ENCODE assay signal across 17 cellular contexts in genomic region chr12:126773012-126773411, GRCh38.
DNase-seq lines count a peak whose midpoint lies in the region; ATAC-seq and TF ChIP-seq lines count a peak whose summit lies in the region.
"Had no signal": no experiment of that assay in that cellular context is flagged by ENCODE, and none has a peak within 500 bp of the region (broad histone marks: within the 10 kb centered on the region; RNA-seq: fewer than 3 reads in every experiment).

No MANE protein-coding gene starts in this region.

- peak overlapping the region; percentile 28 to 99 (median 98) for H3K27ac Mint-ChIP-seq in CD8-positive, alpha-beta memory T cell
- H3K27ac Mint-ChIP-seq in T-cell (peak overlapping the region; percentile 27 to 54), memory B cell (peak overlapping the region; percentile 99)

- peaks cover 4 to 35% (median 28%) of the 10 kb centered on the region in 5 donors for H3K9me3 Mint-ChIP-seq in CD8-positive, alpha-beta memory T cell
- H3K9me3 Mint-ChIP-seq in T-cell (peaks cover 13 to 27% (median 26%) of the 10 kb centered on the region in 3 donors), memory B cell (peaks cover 3% of the 10 kb centered on the region)

- peaks cover 20% of the 10 kb centered on the region for H3K4me1 ChIP-seq in CD8-positive, alpha-beta memory T cell (ENCODE audit: insufficient read depth, low read length)
- H3K4me1 ChIP-seq in BE2C, result no peaks in the 10 kb centered on the region
- H3K4me1 ChIP-seq: lower lobe of right lung had no signal

- no peaks in the 10 kb centered on the region for H3K27me3 ChIP-seq in CD8-positive, alpha-beta memory T cell (ENCODE audit: insufficient read depth, low read length, poor library complexity, severe bottlenecking)
- H3K27me3 ChIP-seq in BE2C, result no peaks in the 10 kb centered on the region

- peaks cover 34 to 41% (median 41%) of the 10 kb centered on the region in 3 donors for H3K4me1 Mint-ChIP-seq in CD8-positive, alpha-beta memory T cell
- peaks cover 0 to 27% (median 26%) of the 10 kb centered on the region in 3 donors for H3K4me1 Mint-ChIP-seq in T-cell
- peaks cover 16% of the 10 kb centered on the region for H3K4me1 Mint-ChIP-seq in memory B cell
- H3K4me1 Mint-ChIP-seq: naive B cell had no signal

- H3K36me3 ChIP-seq in CD8-positive, alpha-beta memory T cell (ENCODE audit: insufficient read depth, low read length), result no peaks in the 10 kb centered on the region
- H3K36me3 ChIP-seq in BE2C, result no peaks in the 10 kb centered on the region
- H3K36me3 ChIP-seq: lower lobe of right lung had no signal

- peak overlapping the region in 2 of 7 donors; percentile 97 to 99 for H3K4me3 Mint-ChIP-seq in CD8-positive, alpha-beta memory T cell
- no peak overlapping the region for H3K4me3 Mint-ChIP-seq in T-cell
- peak overlapping the region; percentile 98 for H3K4me3 Mint-ChIP-seq in memory B cell

- CTCF ChIA-PET in CD8-positive, alpha-beta memory T cell (lab: Charles Lee), result interaction anchor here (2.1 kb wide), 1 partner anchor 25 kb away, joined by 9 read pairs; no protein-coding TSS in a partner anchor
- CTCF ChIA-PET in T-cell (lab: Charles Lee), result no interaction called here

- no peak overlapping the region for H3K4me3 ChIP-seq in CD8-positive, alpha-beta memory T cell (ENCODE audit: low read length)
- H3K4me3 ChIP-seq in BE2C (ENCODE audit: low read depth, low read length), result no peak overlapping the region
- H3K4me3 ChIP-seq: dorsolateral prefrontal cortex had no signal

- peaks cover 0 to 7% of the 10 kb centered on the region in 2 donors for H3K27me3 Mint-ChIP-seq in CD8-positive, alpha-beta memory T cell
- H3K27me3 Mint-ChIP-seq in T-cell, result no peaks in the 10 kb centered on the region
- no peaks in the 10 kb centered on the region for H3K27me3 Mint-ChIP-seq in memory B cell
- H3K27me3 Mint-ChIP-seq: activated CD4-positive, alpha-beta T cell treated with anti-CD3 and anti-CD28 coated beads, Interleukin-2, amount 10 ng/mL, durations not matched to agents 24 days and 14 days; naive B cell had no signal

- no peak for TF ChIP-seq CTCF in BE2C (IDR thresholded peaks at IDR 0.05; ENCODE audit: low read depth, low read length)

- no peak for DNase-seq in CD8-positive, alpha-beta memory T cell
- DNase-seq in T-cell, result no peak
- no peak for DNase-seq in memory B cell (ENCODE audit: low spot score in 2 of 2)
- DNase-seq in BE2C, result no peak
- DNase-seq in NCI-H1930 (lab: John Stamatoyannopoulos, UW), result no peak
- DNase-seq: activated T-cell treated with anti-CD3 and anti-CD28 coated beads, Interleukin-2, amount 50 U/mL, for 1 hour; dorsolateral prefrontal cortex; Kasumi-1; lower lobe of right lung; naive B cell; NCI-H1105 treated with DMSO at 0.1 percent for 48 hours; NCI-H2171 treated with DMSO at 0.1 percent for 48 hours; posterior cingulate gyrus; SK-N-SH had no signal

- no peak overlapping the region for H3K27ac ChIP-seq in CD8-positive, alpha-beta memory T cell (ENCODE audit: low read depth, low read length)
- H3K27ac ChIP-seq: dorsolateral prefrontal cortex, lower lobe of right lung had no signal

- peaks cover 8 to 31% (median 25%) of the 10 kb centered on the region in 3 donors for H3K36me3 Mint-ChIP-seq in CD8-positive, alpha-beta memory T cell
- H3K36me3 Mint-ChIP-seq in T-cell (peaks cover 7% of the 10 kb centered on the region), memory B cell (peaks cover 5% of the 10 kb centered on the region)
- H3K36me3 Mint-ChIP-seq: naive B cell had no signal

- H3K9me3 ChIP-seq in CD8-positive, alpha-beta memory T cell (ENCODE audit: low read length), result no peaks in the 10 kb centered on the region
- no peaks in the 10 kb centered on the region; the same call in none of the 2 replicates for H3K9me3 ChIP-seq in BE2C
- H3K9me3 ChIP-seq: lower lobe of right lung, SK-N-SH had no signal

- ATAC-seq in GM21515 (IDR thresholded peaks at IDR 0.05; ENCODE audit: unreplicated experiment) (peak; percentile 31), T-cell (replicated peaks in 1 of 4) (no peak), memory B cell (ENCODE audit: low read depth) (no peak), HG03342 (IDR thresholded peaks at IDR 0.05; ENCODE audit: unreplicated experiment) (no peak)

- POLR2A ChIA-PET in CD8-positive, alpha-beta memory T cell (lab: Charles Lee), result no interaction called here
- POLR2A ChIA-PET in T-cell (lab: Charles Lee), result no interaction called here

Comparison
In these comparisons a context has a peak if more than half of its experiments do, and no peak if none do; other contexts are left out.
1. H3K27ac Mint-ChIP-seq: peak in every context shown above with its lines; median percentile 99 in memory B cell; 98 in CD8-positive, alpha-beta memory T cell; 40 in T-cell.